8 cellular contexts compared by ENCODE assay signal in genomic region chr9:129884220-129885017, GRCh38. TPM values are rescaled to one million over a fixed set of nuclear protein-coding genes. Genes with fewer than 3 reads are reported as not detected.
A peak's percentile ranks its signal among the peaks of the same experiment; 100 is the strongest.
DNase-seq lines count a peak whose midpoint lies in the region; ATAC-seq and TF ChIP-seq lines count a peak whose summit lies in the region.

No MANE protein-coding gene starts in this region.

- H3K27ac ChIP-seq in foreskin keratinocyte = no peak overlapping the region
- no peak overlapping the region for H3K27ac ChIP-seq in neural progenitor cell

- TF ChIP-seq CTCF in foreskin keratinocyte (conservative IDR thresholded peaks at IDR 0.05) = no peak
- no peak for TF ChIP-seq CTCF in neural progenitor cell (IDR thresholded peaks at IDR 0.05)

- peaks cover 12% of the 10 kb centered on the region for H3K36me3 Mint-ChIP-seq in neural progenitor cell

- H3K79me2 ChIP-seq in neural progenitor cell (ENCODE audit: low read depth) = no peaks in the 10 kb centered on the region

- no peaks in the 10 kb centered on the region for H3K9me3 ChIP-seq in neural progenitor cell (ENCODE audit: low read depth)

- no peaks in the 10 kb centered on the region for H3K27me3 ChIP-seq in foreskin keratinocyte
- H3K27me3 ChIP-seq in neural progenitor cell = no peaks in the 10 kb centered on the region

- peak overlapping the region; percentile 80 for H3K4me3 Mint-ChIP-seq in neural progenitor cell

- no peaks in the 10 kb centered on the region for H4K20me1 ChIP-seq in neural progenitor cell (ENCODE audit: low read depth)

- peak overlapping the region; percentile 86 for H3K27ac Mint-ChIP-seq in neural progenitor cell

- peaks cover 37% of the 10 kb centered on the region for H3K4me1 Mint-ChIP-seq in neural progenitor cell

- ATAC-seq in GM21717 (IDR thresholded peaks at IDR 0.05; ENCODE audit: unreplicated experiment) (peak; percentile 37), foreskin keratinocyte (peak; percentile 71)

- no peak overlapping the region for H2AFZ ChIP-seq in neural progenitor cell (replicated peaks)

- H3K4me3 ChIP-seq in neural progenitor cell = peak overlapping the region; percentile 13

- H3K27me3 Mint-ChIP-seq in neural progenitor cell (ENCODE audit: insufficient read depth, low read depth) = no peaks in the 10 kb centered on the region

- H3K9me3 Mint-ChIP-seq in neural progenitor cell = no peaks in the 10 kb centered on the region

- no peaks in the 10 kb centered on the region for H3K36me3 ChIP-seq in neural progenitor cell

- H3K4me2 ChIP-seq in neural progenitor cell = peak overlapping the region; percentile 67

- H3F3A ChIP-seq in neural progenitor cell (ENCODE audit: low read depth) = peaks cover 23% of the 10 kb centered on the region

- DNase-seq in DMS153 (lab: John Stamatoyannopoulos, UW) (peak; percentile 85), LHCN-M2 (ENCODE audit: low read depth) (peak; percentile 48), SHP77 (lab: John Stamatoyannopoulos, UW) (peak; percentile 84 to 94), foreskin keratinocyte (peak in 1 of 2 donors; percentile 49), neural progenitor cell (ENCODE audit: low spot score) (peak; percentile 94), stromal cell of bone marrow (ENCODE audit: low read depth) (peak; percentile 43)
- DNase-seq in activated effector memory CD4-positive, alpha-beta T cell treated with anti-CD3 and anti-CD28 coated beads, Interleukin-2, amount 50 U/mL, for 16 hours = peak; percentile 98

- H3K4me1 ChIP-seq in foreskin keratinocyte = no peaks in the 10 kb centered on the region
- H3K4me1 ChIP-seq in neural progenitor cell = peaks cover 21% of the 10 kb centered on the region

- no peak overlapping the region for H3K9ac ChIP-seq in neural progenitor cell

RNA-seq across cellular contexts. Expression of gene USP20, which starts 49.2 kb away (rescaled TPM):
- total RNA-seq in LHCN-M2 (2014; rRNA removed) = 8.1 and 9.5 TPM in 2 replicates
- polyA plus RNA-seq in LHCN-M2 (2012) = 7.6 TPM
- 8.3 and 8.6 TPM in 2 replicates for total RNA-seq in foreskin keratinocyte
- polyA plus RNA-seq in foreskin keratinocyte = 9.4 and 10.4 TPM in 2 replicates
- total RNA-seq in neural progenitor cell (ENCODE audit: low replicate concordance) = 10.8 and 25.2 TPM in 2 replicates

RNA-seq across cellular contexts. Expression of gene C9orf78, which starts 49.3 kb away (rescaled TPM):
- total RNA-seq in LHCN-M2 (2014; rRNA removed) (63.3 and 79.4 TPM in 2 replicates), foreskin keratinocyte (45.5 and 50.4 TPM in 2 replicates), neural progenitor cell (ENCODE audit: low replicate concordance) (40.9 and 42.2 TPM in 2 replicates)
- polyA plus RNA-seq in LHCN-M2 (2012) = 54.4 TPM
- 52.7 and 54.2 TPM in 2 replicates for polyA plus RNA-seq in foreskin keratinocyte
